ENCODE assay signal across 8 cellular contexts in the genomic region with DNA sequence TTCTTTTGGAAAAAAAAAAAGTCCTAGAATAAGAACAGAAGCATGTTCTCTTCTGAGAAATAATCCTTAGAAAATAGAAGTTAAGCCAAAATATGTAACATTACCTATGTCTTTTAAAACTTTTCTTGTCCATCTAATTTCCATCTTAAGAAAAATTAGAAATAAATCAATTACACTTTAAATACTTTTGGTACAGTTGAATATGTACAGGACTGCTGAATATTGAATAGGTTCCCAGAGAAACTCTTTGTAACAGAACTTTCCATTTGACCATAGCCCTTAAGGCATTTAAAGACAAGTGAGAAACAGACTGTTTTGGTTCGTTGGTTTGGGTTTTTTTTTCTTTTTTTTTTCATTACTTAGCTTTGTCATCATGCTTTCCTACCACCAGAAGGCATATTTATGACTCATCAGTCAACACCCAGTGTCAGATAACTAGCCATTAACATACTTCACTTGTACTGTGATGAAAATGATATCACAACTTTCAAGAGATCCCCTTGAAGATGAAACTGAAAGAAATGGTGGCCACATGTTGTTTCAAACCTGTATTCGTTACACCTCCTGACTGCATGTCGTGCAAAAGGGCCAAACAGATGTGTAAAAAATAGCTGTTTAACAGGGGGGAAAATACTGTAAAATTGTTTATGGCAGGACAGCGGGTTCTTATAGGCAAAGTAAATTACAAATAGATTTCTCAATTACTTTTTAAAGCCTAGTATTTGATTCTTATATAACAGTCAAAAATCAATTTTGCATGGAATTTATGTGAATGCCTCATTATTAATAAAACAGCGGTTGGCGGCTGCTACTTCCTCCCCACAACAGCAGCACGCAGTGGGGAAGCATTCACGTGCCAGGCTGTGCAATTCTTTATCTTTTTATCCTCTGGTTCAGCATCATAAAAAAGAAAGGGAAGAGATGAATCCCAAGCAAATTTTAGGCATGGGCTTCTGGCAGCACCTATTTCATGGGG.
DNase-seq lines count a peak whose midpoint lies in the region; ATAC-seq and TF ChIP-seq lines count a peak whose summit lies in the region.

No MANE protein-coding gene starts in this region.

- H3K4me1 ChIP-seq in fibroblast of lung (ENCODE audit: control insufficient read depth, extremely low read depth, insufficient read depth, low read length): no peaks in the 10 kb centered on the region

- no peaks in the 10 kb centered on the region for H3K27me3 ChIP-seq in fibroblast of lung (ENCODE audit: control insufficient read depth, insufficient read depth, low read length)

- H3K4me1 Mint-ChIP-seq in type B pancreatic cell (ENCODE audit: unreplicated experiment): peaks cover 5% of the 10 kb centered on the region

- no peaks in the 10 kb centered on the region for H3K36me3 Mint-ChIP-seq in type B pancreatic cell

- TF ChIP-seq CTCF in fibroblast of lung (conservative IDR thresholded peaks at IDR 0.05 in 1 of 2, IDR thresholded peaks at IDR 0.05 in 1 of 2; ENCODE audit: low read depth in 1 of 2, low read length in 2 of 2): no peak
- no peak for TF ChIP-seq CTCF in type B pancreatic cell (conservative IDR thresholded peaks at IDR 0.05)

- no peaks in the 10 kb centered on the region for H3K9me3 Mint-ChIP-seq in type B pancreatic cell

- H3K79me2 ChIP-seq in fibroblast of lung (ENCODE audit: control insufficient read depth, insufficient read depth, low read length): no peaks in the 10 kb centered on the region

- no peak overlapping the region for H3K4me3 ChIP-seq in fibroblast of lung (replicated peaks in 1 of 4; ENCODE audit: control extremely low read depth in 1 of 4, insufficient read depth in 1 of 4, low read depth in 3 of 4, low read length in 4 of 4)

- no peak overlapping the region for H3K27ac Mint-ChIP-seq in type B pancreatic cell

- no peak overlapping the region for H3K9ac ChIP-seq in fibroblast of lung (ENCODE audit: insufficient read depth, low read length)

- no peaks in the 10 kb centered on the region for H4K20me1 ChIP-seq in fibroblast of lung (ENCODE audit: control insufficient read depth, extremely low read depth, insufficient read depth, low read length)

- peaks cover 37% of the 10 kb centered on the region for H3K27me3 Mint-ChIP-seq in type B pancreatic cell

- no peak overlapping the region for H3K4me2 ChIP-seq in fibroblast of lung (ENCODE audit: extremely low read depth, insufficient read depth, low read length)

- H3K4me3 Mint-ChIP-seq in type B pancreatic cell: no peak overlapping the region

- H3K27ac ChIP-seq in fibroblast of lung (ENCODE audit: insufficient read depth, low read length): no peak overlapping the region

- ATAC-seq in GM18511 (IDR thresholded peaks at IDR 0.05; ENCODE audit: unreplicated experiment) (peak; percentile 98), HG02840 (IDR thresholded peaks at IDR 0.05; ENCODE audit: low FRiP score, unreplicated experiment) (peak; percentile 98)

- no peaks in the 10 kb centered on the region for H3K9me3 ChIP-seq in fibroblast of lung (ENCODE audit: control insufficient read depth, insufficient read depth, low read depth, low read length)

- no peaks in the 10 kb centered on the region for H3K36me3 ChIP-seq in fibroblast of lung (ENCODE audit: control insufficient read depth, insufficient read depth, low read length)

- no peak overlapping the region for H2AFZ ChIP-seq in fibroblast of lung (ENCODE audit: low read length)

- DNase-seq in AG20443 (ENCODE audit: low spot score): peak; percentile 22
- peak; percentile 54 for DNase-seq in NCI-H2227 treated with DMSO at 0.1 percent for 48 hours (lab: John Stamatoyannopoulos, UW)
- peak; percentile 3 to 22 for DNase-seq in fibroblast of lung (ENCODE audit: low read depth in 2 of 2)
- no peak for DNase-seq in ecto neural progenitor cell (ENCODE audit: low spot score)
- no peak for DNase-seq in type B pancreatic cell (ENCODE audit: extremely low spot score, unreplicated experiment)
- no peak for DNase-seq in activated gamma-delta T cell (lab: John Stamatoyannopoulos, UW)

Comparison
In these comparisons a context has a peak if more than half of its experiments do, and no peak if none do; other contexts are left out.
1. DNase-seq: peak in AG20443 (single experiment), NCI-H2227 treated with DMSO at 0.1 percent for 48 hours (single experiment) and fibroblast of lung (2 of 2); none in ecto neural progenitor cell (single experiment), type B pancreatic cell (single experiment) and activated gamma-delta T cell (single experiment).